In genomic region chr16:67278773-67279295, GRCh38 we compare ENCODE assay signal across 8 cellular contexts. TPM values are rescaled to one million over a fixed set of nuclear protein-coding genes. Genes with fewer than 3 reads are reported as not detected.
DNase-seq lines count a peak whose midpoint lies in the region; ATAC-seq, FAIRE-seq and TF ChIP-seq lines count a peak whose summit lies in the region.

No MANE protein-coding gene starts in this region.

- TF ChIP-seq RAD21 in IMR-90 (IDR thresholded peaks at IDR 0.05; ENCODE audit: low read length), result no peak

- CTCF ChIA-PET in IMR-90 (lab: Yijun Ruan, JAX) (no interaction called here), endothelial cell of umbilical vein (lab: Charles Lee) (interaction anchor here (0.8 to 3.5 kb wide), 11 partner anchors 9 to 120 kb away, joined by 3 to 35 read pairs (median 5); partner anchors contain the start of gene FHOD1)
- CTCF ChIA-PET in naive thymus-derived CD4-positive, alpha-beta T cell (lab: Charles Lee), result no interaction called here

- peak overlapping the region; percentile 94 for H2AK9ac ChIP-seq in IMR-90 (replicated peaks; ENCODE audit: low read depth, low read length, poor library complexity)

- peaks cover 0 to 10% (median 7%) of the 10 kb centered on the region in 5 donors for H3K36me3 Mint-ChIP-seq in naive thymus-derived CD4-positive, alpha-beta T cell

- H2BK20ac ChIP-seq in IMR-90 (ENCODE audit: low read depth, low read length), result peak overlapping the region; percentile 99

- H3K14ac ChIP-seq in IMR-90 (replicated peaks; ENCODE audit: low read depth, low read length), result peak overlapping the region; percentile 95

- POLR2A ChIA-PET in IMR-90 (lab: Charles Lee; ENCODE audit: unreplicated experiment) (no interaction called here), endothelial cell of umbilical vein (lab: Charles Lee) (interaction anchor here (0.5 kb wide), 2 partner anchors 12 to 145 kb away, joined by 3 to 7 read pairs; no protein-coding TSS in a partner anchor)
- POLR2A ChIA-PET in naive thymus-derived CD4-positive, alpha-beta T cell (lab: Charles Lee), result interaction anchor here (0.6 kb wide), 1 partner anchor 11 kb away, joined by 3 read pairs; no protein-coding TSS in a partner anchor

- no peaks in the 10 kb centered on the region for H3K27me3 Mint-ChIP-seq in naive thymus-derived CD4-positive, alpha-beta T cell

- DNase-seq in EL (peak; percentile 51), IMR-90 (no peak), endothelial cell of umbilical vein (ENCODE audit: low read depth, low spot score) (no peak), vagina (ENCODE audit: extremely low spot score in 2 of 2) (no peak), left lobe of liver (ENCODE audit: low spot score) (no peak)
- DNase-seq in activated CD4-positive, alpha-beta T cell treated with anti-CD3 and anti-CD28 coated beads for 4 hours, result peak; percentile 44 to 52
- peak in 8 of 9 donors; percentile 29 to 86 (median 42) for DNase-seq in naive thymus-derived CD4-positive, alpha-beta T cell

- H3K9me3 Mint-ChIP-seq in naive thymus-derived CD4-positive, alpha-beta T cell, result no peaks in the 10 kb centered on the region

- H2BK5ac ChIP-seq in IMR-90 (ENCODE audit: low read depth, low read length, poor library complexity, severe bottlenecking), result peak overlapping the region; percentile 95

- 0 out of 2 replicates have a peak, but pooled peaks cover 3% of the 10 kb centered on the region for H3K36me3 ChIP-seq in IMR-90 (ENCODE audit: control insufficient read depth, insufficient read depth, low read length)
- peaks cover 0 to 3% of the 10 kb centered on the region in 2 experiments for H3K36me3 ChIP-seq in endothelial cell of umbilical vein (ENCODE audit: control insufficient read depth in 2 of 2, extremely low read depth in 1 of 2, insufficient read depth in 2 of 2, low read length in 2 of 2)
- peaks cover 0 to 13% (median 0%) of the 10 kb centered on the region in 3 experiments for H3K36me3 ChIP-seq in naive thymus-derived CD4-positive, alpha-beta T cell (ENCODE audit: control insufficient read depth in 2 of 3, insufficient read depth in 3 of 3, low read length in 3 of 3)
- no peaks in the 10 kb centered on the region for H3K36me3 ChIP-seq in vagina

- H2AK5ac ChIP-seq in IMR-90 (ENCODE audit: low read depth, low read length), result peak overlapping the region; percentile 98

- H3K9ac ChIP-seq in IMR-90 (ENCODE audit: low read depth, low read length) (peak overlapping the region; percentile 82), endothelial cell of umbilical vein (replicated peaks; ENCODE audit: extremely low read depth, insufficient read depth, low read length) (peak overlapping the region; percentile 71)

- H3K4me1 ChIP-seq in IMR-90 (ENCODE audit: control insufficient read depth, insufficient read depth, low read length) (peaks cover 26% of the 10 kb centered on the region), endothelial cell of umbilical vein (ENCODE audit: control insufficient read depth, extremely low read depth, insufficient read depth, low read length) (peaks cover 21% of the 10 kb centered on the region), vagina (peaks cover 30% of the 10 kb centered on the region)
- peaks cover 9 to 27% of the 10 kb centered on the region in 2 donors for H3K4me1 ChIP-seq in naive thymus-derived CD4-positive, alpha-beta T cell (ENCODE audit: control insufficient read depth in 2 of 2, insufficient read depth in 2 of 2, low read length in 2 of 2)

- H3K27ac ChIP-seq in IMR-90 (ENCODE audit: insufficient read depth, low read length) (peak overlapping the region; percentile 91), endothelial cell of umbilical vein (ENCODE audit: insufficient read depth, low read depth, low read length) (peak overlapping the region; percentile 78), vagina (peak overlapping the region; percentile 81)
- peak overlapping the region; percentile 72 for H3K27ac ChIP-seq in naive thymus-derived CD4-positive, alpha-beta T cell (ENCODE audit: low read depth, low read length)

- no peaks in the 10 kb centered on the region for H3K9me3 ChIP-seq in IMR-90 (ENCODE audit: control insufficient read depth, insufficient read depth, low read length)
- H3K9me3 ChIP-seq in endothelial cell of umbilical vein (replicated peaks; ENCODE audit: control insufficient read depth, insufficient read depth, low read length), result no peaks in the 10 kb centered on the region
- H3K9me3 ChIP-seq in naive thymus-derived CD4-positive, alpha-beta T cell (ENCODE audit: control insufficient read depth in 2 of 3, low read length in 3 of 3), result no peaks in the 10 kb centered on the region
- H3K9me3 ChIP-seq in vagina, result no peaks in the 10 kb centered on the region

- H3K4me1 Mint-ChIP-seq in naive thymus-derived CD4-positive, alpha-beta T cell, result peaks cover 6 to 26% (median 19%) of the 10 kb centered on the region in 7 donors

- peak overlapping the region; percentile 89 for H3K23ac ChIP-seq in IMR-90 (ENCODE audit: low read depth, low read length)

- peak overlapping the region; percentile 66 for H3K18ac ChIP-seq in IMR-90 (ENCODE audit: low read depth, low read length)

- H2BK15ac ChIP-seq in IMR-90 (ENCODE audit: low read depth, low read length), result peak overlapping the region; percentile 94

- peaks cover 9% of the 10 kb centered on the region for H3K79me2 ChIP-seq in endothelial cell of umbilical vein (ENCODE audit: control insufficient read depth, insufficient read depth, low read length)

- H3K9me1 ChIP-seq in IMR-90 (ENCODE audit: insufficient read depth, low read length) (peaks cover 29% of the 10 kb centered on the region), endothelial cell of umbilical vein (replicated peaks; ENCODE audit: control insufficient read depth, extremely low read depth, insufficient read depth, low read length) (no peaks in the 10 kb centered on the region)

- 0 out of 2 replicates have a peak, but pooled peaks have one; percentile 11 for TF ChIP-seq CTCF in IMR-90 (conservative IDR thresholded peaks at IDR 0.05; ENCODE audit: low read depth, low read length)
- peak in 1 of 2 donors; percentile 36 for TF ChIP-seq CTCF in endothelial cell of umbilical vein (IDR thresholded peaks at IDR 0.05; ENCODE audit: extremely low read depth in 1 of 2, insufficient read depth in 1 of 2, low read depth in 1 of 2, low read length in 2 of 2)
- no peak for TF ChIP-seq CTCF in vagina (IDR thresholded peaks at IDR 0.05)

- peak overlapping the region; percentile 62 to 93 (median 78) for H3K27ac Mint-ChIP-seq in naive thymus-derived CD4-positive, alpha-beta T cell

- peak; percentile 37 for FAIRE-seq in endothelial cell of umbilical vein (lab: Jason Lieb, UNC)

- peak; percentile 36 for ATAC-seq in GM21381 (IDR thresholded peaks at IDR 0.05; ENCODE audit: unreplicated experiment)
- peak; percentile 8 for ATAC-seq in IMR-90 (ENCODE audit: low read depth)
- peak; percentile 55 for ATAC-seq in naive thymus-derived CD4-positive, alpha-beta T cell
- ATAC-seq in left lobe of liver, result no peak

- H3K27me3 ChIP-seq in IMR-90 (ENCODE audit: control insufficient read depth, insufficient read depth, low read length) (no peaks in the 10 kb centered on the region), endothelial cell of umbilical vein (ENCODE audit: control insufficient read depth in 2 of 2, insufficient read depth in 2 of 2, low read length in 2 of 2) (no peaks in the 10 kb centered on the region), vagina (no peaks in the 10 kb centered on the region)
- H3K27me3 ChIP-seq in naive thymus-derived CD4-positive, alpha-beta T cell (ENCODE audit: control insufficient read depth in 2 of 2, insufficient read depth in 2 of 2, low read length in 2 of 2), result no peaks in the 10 kb centered on the region

- WGBS in IMR-90 (ENCODE audit: extremely low coverage in 2 of 2, insufficient read length in 1 of 2), 2 experiments, result 2% methylated on average over 13 of the region's 42 CpGs; no CpG with 5 or more reads in 1 of the 2 experiments

- dilution Hi-C loops in IMR-90 (cut with HindIII; ENCODE audit: low sequenced_read_pairs, unreplicated experiment), result no loop called here
- dilution Hi-C loops in endothelial cell of umbilical vein (cut with MboI; ENCODE audit: extremely low pct_ligation_motif_present, low sequenced_read_pairs), result no loop called here

- H3K4me3 Mint-ChIP-seq in naive thymus-derived CD4-positive, alpha-beta T cell, result peak overlapping the region; percentile 74 to 90 (median 83)

- no peak for TF ChIP-seq POLR2A in IMR-90 (IDR thresholded peaks at IDR 0.05; ENCODE audit: low read depth, low read length)
- no peak for TF ChIP-seq POLR2A in endothelial cell of umbilical vein (IDR thresholded peaks at IDR 0.05; ENCODE audit: low read depth, low read length)
- TF ChIP-seq POLR2A in vagina (IDR thresholded peaks at IDR 0.05), result no peak

- peak overlapping the region; percentile 79 to 92 for H4K8ac ChIP-seq in IMR-90 (ENCODE audit: low read depth in 2 of 2, low read length in 2 of 2)

- H3K56ac ChIP-seq in IMR-90 (ENCODE audit: extremely low read depth, insufficient read depth, low read length), result peak overlapping the region; percentile 92

- BruUV-seq in IMR-90 (replicated peaks; lab: Mats Ljungman, UMichigan), result no TSS peak
- BruUV-seq in endothelial cell of umbilical vein (replicated peaks; lab: Mats Ljungman, UMichigan), result no TSS peak

- H4K91ac ChIP-seq in IMR-90 (ENCODE audit: insufficient read depth, low read depth, low read length), result peak overlapping the region; percentile 97

- H4K20me1 ChIP-seq in IMR-90 (ENCODE audit: insufficient read depth, low read length), result 0 out of 2 replicates have a peak, but pooled peaks cover 4% of the 10 kb centered on the region
- no peaks in the 10 kb centered on the region for H4K20me1 ChIP-seq in endothelial cell of umbilical vein (replicated peaks; ENCODE audit: control insufficient read depth, extremely low read depth, insufficient read depth, low read length)

- H3K4ac ChIP-seq in IMR-90 (ENCODE audit: low read depth, low read length), result peak overlapping the region; percentile 99

- peak overlapping the region; percentile 99 for H2BK120ac ChIP-seq in IMR-90 (ENCODE audit: low read depth, low read length)

- intact Hi-C loops in IMR-90 (cut with micrococcal nuclease), result no loop called here
- intact Hi-C loops in endothelial cell of umbilical vein (cut with micrococcal nuclease), result loop anchor here (1.0 to 5.0 kb wide), 5 partner anchors 33 to 188 kb away; partner anchors contain the start of genes TPPP3 and ZDHHC1
- intact Hi-C loops in naive thymus-derived CD4-positive, alpha-beta T cell (cut with micrococcal nuclease), result loop anchor here (1.0 to 10.0 kb wide), 10 partner anchors 32 to 332 kb away; partner anchors contain the start of genes TMEM208 (in 2 of the 2), ATP6V0D1 (in 1 of the 2), FHOD1 (in 1 of the 2) and ZDHHC1 (in 1 of the 2)
- intact Hi-C loops in vagina (cut with DNase I), result no loop called here

- H3K4me2 ChIP-seq in IMR-90 (ENCODE audit: low read depth, low read length) (peak overlapping the region; percentile 87), endothelial cell of umbilical vein (ENCODE audit: insufficient read depth, low read length) (peak overlapping the region; percentile 59)

- peak overlapping the region; percentile 58 for H4K5ac ChIP-seq in IMR-90 (ENCODE audit: low read depth, low read length)

- H2AFZ ChIP-seq in IMR-90 (replicated peaks; ENCODE audit: low read length, poor library complexity) (peak overlapping the region; percentile 92), endothelial cell of umbilical vein (ENCODE audit: low read depth, low read length) (peak overlapping the region; percentile 71)

- in situ Hi-C loops in IMR-90 (cut with MboI; ENCODE audit: low sequenced_read_pairs), result no loop called here

- H3K79me1 ChIP-seq in IMR-90 (ENCODE audit: low read depth in 1 of 2, low read length in 2 of 2), result peaks cover 13 to 33% of the 10 kb centered on the region in 2 experiments; a peak in 3 of 4 replicates

- H3K4me3 ChIP-seq in IMR-90 (ENCODE audit: insufficient read depth, low read depth, low read length), result peak overlapping the region; percentile 45
- H3K4me3 ChIP-seq in endothelial cell of umbilical vein (replicated peaks in 1 of 3; ENCODE audit: insufficient read depth in 1 of 3, low read depth in 1 of 3, low read length in 3 of 3), result peak overlapping the region; percentile 16 to 60 (median 51)
- peak overlapping the region; percentile 70 for H3K4me3 ChIP-seq in naive thymus-derived CD4-positive, alpha-beta T cell (ENCODE audit: low read length)
- H3K4me3 ChIP-seq in vagina, result peak overlapping the region; percentile 56 to 67

RNA-seq across cellular contexts. Expression of gene PLEKHG4, which starts 0.5 kb away (rescaled TPM):
- total RNA-seq in IMR-90 (2012; rRNA removed), result 8.3 and 14.0 TPM in 2 replicates
- polyA plus RNA-seq in IMR-90 (2012; rRNA removed), result 50.7 and 56.8 TPM in 2 replicates
- polyA plus RNA-seq in IMR-90 (2012; cell fraction: cytosol; rRNA removed), result 15.6 and 26.1 TPM in 2 replicates
- polyA plus RNA-seq in IMR-90 (2012; cell fraction: nucleus; rRNA removed; ENCODE audit: low replicate concordance), result 214 and 556 TPM in 2 replicates
- 23.9 and 26.6 TPM in 2 replicates for total RNA-seq in endothelial cell of umbilical vein
- polyA plus RNA-seq in endothelial cell of umbilical vein, result 34.8 and 35.6 TPM in 2 replicates
- polyA plus RNA-seq in endothelial cell of umbilical vein (2011; cell fraction: cytosol; rRNA removed), result 16.0 and 25.5 TPM in 2 replicates
- polyA plus RNA-seq in endothelial cell of umbilical vein (2011; cell fraction: nucleus; rRNA removed), result 203 and 244 TPM in 2 replicates
- 51.6 and 59.7 TPM in 2 replicates for polyA plus RNA-seq in endothelial cell of umbilical vein (2012)
- polyA minus RNA-seq in endothelial cell of umbilical vein, result 24.7 and 29.8 TPM in 2 replicates
- 16.2 TPM for polyA minus RNA-seq in endothelial cell of umbilical vein (2011; cell fraction: cytosol; rRNA and poly(A)+ RNA removed)
- polyA minus RNA-seq in endothelial cell of umbilical vein (2011; cell fraction: nucleus; rRNA and poly(A)+ RNA removed), result 23.7 and 30.6 TPM in 2 replicates
- 10 to 100 TPM; 18.9 to 32.3 (median 26.1) TPM for total RNA-seq in naive thymus-derived CD4-positive, alpha-beta T cell
- polyA plus RNA-seq in naive thymus-derived CD4-positive, alpha-beta T cell, result 1 to 10 TPM; 6.2 to 9.1 TPM
- 9.8 TPM for total RNA-seq in vagina
- 0.20 TPM for total RNA-seq in left lobe of liver

RNA-seq across cellular contexts. Expression of gene SLC9A5, which starts 30.1 kb away (rescaled TPM):
- total RNA-seq in IMR-90 (2012; rRNA removed) (1.8 and 2.5 TPM in 2 replicates), endothelial cell of umbilical vein (2.8 and 4.2 TPM in 2 replicates), vagina (0.49 TPM), left lobe of liver (0.30 TPM)
- polyA plus RNA-seq in IMR-90 (2012; rRNA removed) (5.4 and 5.7 TPM in 2 replicates), endothelial cell of umbilical vein (2.7 and 3.2 TPM in 2 replicates)
- polyA plus RNA-seq in IMR-90 (2012; cell fraction: cytosol; rRNA removed), result 2.5 and 4.1 TPM in 2 replicates
- 56.1 and 64.8 TPM in 2 replicates for polyA plus RNA-seq in IMR-90 (2012; cell fraction: nucleus; rRNA removed; ENCODE audit: low replicate concordance)
- 1.4 and 1.5 TPM in 2 replicates for polyA plus RNA-seq in endothelial cell of umbilical vein (2011; cell fraction: cytosol; rRNA removed)
- 17.7 and 19.4 TPM in 2 replicates for polyA plus RNA-seq in endothelial cell of umbilical vein (2011; cell fraction: nucleus; rRNA removed)
- polyA plus RNA-seq in endothelial cell of umbilical vein (2012), result 3.0 and 3.9 TPM in 2 replicates
- 2.2 and 2.7 TPM in 2 replicates for polyA minus RNA-seq in endothelial cell of umbilical vein
- polyA minus RNA-seq in endothelial cell of umbilical vein (2011; cell fraction: cytosol; rRNA and poly(A)+ RNA removed), result 0.51 TPM
- 2.5 and 3.0 TPM in 2 replicates for polyA minus RNA-seq in endothelial cell of umbilical vein (2011; cell fraction: nucleus; rRNA and poly(A)+ RNA removed)
- 1 to 10 TPM; 1.7 to 3.7 (median 2.2) TPM for total RNA-seq in naive thymus-derived CD4-positive, alpha-beta T cell
- polyA plus RNA-seq in naive thymus-derived CD4-positive, alpha-beta T cell, result under 1 TPM; 0.11 to 0.18 TPM

RNA-seq across cellular contexts. Expression of gene FHOD1, which starts 31.6 kb away (rescaled TPM):
- total RNA-seq in IMR-90 (2012; rRNA removed) (13.1 and 13.8 TPM in 2 replicates), endothelial cell of umbilical vein (104 and 124 TPM in 2 replicates), vagina (17.2 TPM), left lobe of liver (5.9 TPM)
- polyA plus RNA-seq in IMR-90 (2012; rRNA removed) (64.0 and 71.4 TPM in 2 replicates), endothelial cell of umbilical vein (63.6 and 78.6 TPM in 2 replicates)
- polyA plus RNA-seq in IMR-90 (2012; cell fraction: cytosol; rRNA removed), result 41.0 and 42.3 TPM in 2 replicates
- polyA plus RNA-seq in IMR-90 (2012; cell fraction: nucleus; rRNA removed; ENCODE audit: low replicate concordance), result 260 and 582 TPM in 2 replicates
- polyA plus RNA-seq in endothelial cell of umbilical vein (2011; cell fraction: cytosol; rRNA removed), result 43.3 and 49.4 TPM in 2 replicates
- polyA plus RNA-seq in endothelial cell of umbilical vein (2011; cell fraction: nucleus; rRNA removed), result 289 and 335 TPM in 2 replicates
- 84.9 and 85.3 TPM in 2 replicates for polyA plus RNA-seq in endothelial cell of umbilical vein (2012)
- polyA minus RNA-seq in endothelial cell of umbilical vein, result 44.3 and 55.7 TPM in 2 replicates
- 17.6 TPM for polyA minus RNA-seq in endothelial cell of umbilical vein (2011; cell fraction: cytosol; rRNA and poly(A)+ RNA removed)
- 42.3 and 55.3 TPM in 2 replicates for polyA minus RNA-seq in endothelial cell of umbilical vein (2011; cell fraction: nucleus; rRNA and poly(A)+ RNA removed)
- 10 to 100 TPM; 23.7 to 81.7 (median 35.1) TPM for total RNA-seq in naive thymus-derived CD4-positive, alpha-beta T cell
- 1 to 10 TPM; 3.6 to 3.7 TPM for polyA plus RNA-seq in naive thymus-derived CD4-positive, alpha-beta T cell

RNA-seq across cellular contexts. Expression of gene KCTD19, which starts 47.7 kb away (rescaled TPM):
- total RNA-seq in IMR-90 (2012; rRNA removed), result under 0.01 TPM in 1 of 2 replicates, not detected in the other
- polyA plus RNA-seq in IMR-90 (2012; rRNA removed), result 0.07 and 0.36 TPM in 2 replicates
- 0.14 TPM in 1 of 2 replicates, not detected in the other for polyA plus RNA-seq in IMR-90 (2012; cell fraction: cytosol; rRNA removed)
- polyA plus RNA-seq in IMR-90 (2012; cell fraction: nucleus; rRNA removed; ENCODE audit: low replicate concordance), result 0.59 and 1.5 TPM in 2 replicates
- total RNA-seq in endothelial cell of umbilical vein, result 0.16 and 0.44 TPM in 2 replicates
- 0.10 and 0.21 TPM in 2 replicates for polyA plus RNA-seq in endothelial cell of umbilical vein
- polyA plus RNA-seq in endothelial cell of umbilical vein (2011; cell fraction: cytosol; rRNA removed), result 0.19 and 0.31 TPM in 2 replicates
- polyA plus RNA-seq in endothelial cell of umbilical vein (2011; cell fraction: nucleus; rRNA removed), result 1.5 and 1.7 TPM in 2 replicates
- polyA plus RNA-seq in endothelial cell of umbilical vein (2012), result 1.7 and 2.2 TPM in 2 replicates
- polyA minus RNA-seq in endothelial cell of umbilical vein, result 1.2 and 1.8 TPM in 2 replicates
- polyA minus RNA-seq in endothelial cell of umbilical vein (2011; cell fraction: cytosol; rRNA and poly(A)+ RNA removed), result 0.20 TPM
- polyA minus RNA-seq in endothelial cell of umbilical vein (2011; cell fraction: nucleus; rRNA and poly(A)+ RNA removed), result 0.67 and 1.6 TPM in 2 replicates
- total RNA-seq in naive thymus-derived CD4-positive, alpha-beta T cell, result under 1 TPM in 2 of 5 experiments, not detected in 3; 0.05 to 0.39 TPM
- polyA plus RNA-seq in naive thymus-derived CD4-positive, alpha-beta T cell, result not detected
- not detected for total RNA-seq in vagina
- not detected for total RNA-seq in left lobe of liver

RNA-seq across cellular contexts. Expression of gene LRRC36, which starts 47.8 kb away (rescaled TPM):
- total RNA-seq in IMR-90 (2012; rRNA removed) (0.18 TPM in 1 of 2 replicates, not detected in the other), endothelial cell of umbilical vein (2.0 and 2.4 TPM in 2 replicates), vagina (not detected), left lobe of liver (0.25 TPM)
- polyA plus RNA-seq in IMR-90 (2012; rRNA removed) (0.20 and 0.29 TPM in 2 replicates), endothelial cell of umbilical vein (0.30 and 0.37 TPM in 2 replicates)
- polyA plus RNA-seq in IMR-90 (2012; cell fraction: cytosol; rRNA removed), result 0.04 and 0.08 TPM in 2 replicates
- 0.46 and 2.3 TPM in 2 replicates for polyA plus RNA-seq in IMR-90 (2012; cell fraction: nucleus; rRNA removed; ENCODE audit: low replicate concordance)
- 0.30 and 0.38 TPM in 2 replicates for polyA plus RNA-seq in endothelial cell of umbilical vein (2011; cell fraction: cytosol; rRNA removed)
- 2.3 and 3.4 TPM in 2 replicates for polyA plus RNA-seq in endothelial cell of umbilical vein (2011; cell fraction: nucleus; rRNA removed)
- polyA plus RNA-seq in endothelial cell of umbilical vein (2012), result 1.6 and 2.0 TPM in 2 replicates
- polyA minus RNA-seq in endothelial cell of umbilical vein, result 0.27 TPM in 1 of 2 replicates, not detected in the other
- polyA minus RNA-seq in endothelial cell of umbilical vein (2011; cell fraction: cytosol; rRNA and poly(A)+ RNA removed), result not detected
- 1.2 and 1.3 TPM in 2 replicates for polyA minus RNA-seq in endothelial cell of umbilical vein (2011; cell fraction: nucleus; rRNA and poly(A)+ RNA removed)
- under 1 TPM in 2 of 5 experiments, not detected in 3; 0.50 to 0.56 TPM for total RNA-seq in naive thymus-derived CD4-positive, alpha-beta T cell
- polyA plus RNA-seq in naive thymus-derived CD4-positive, alpha-beta T cell, result not detected

Comparison
In these comparisons a context has a peak if more than half of its experiments do, and no peak if none do; other contexts are left out.
1. DNase-seq: peak in EL (single experiment), activated CD4-positive, alpha-beta T cell treated with anti-CD3 and anti-CD28 coated beads for 4 hours (2 of 2) and naive thymus-derived CD4-positive, alpha-beta T cell (8 of 9); none in IMR-90 (single experiment), endothelial cell of umbilical vein (single experiment), vagina (0 of 2) and left lobe of liver (single experiment).
2. intact Hi-C loops: an anchor here in endothelial cell of umbilical vein (1.0 to 5.0 kb wide) and naive thymus-derived CD4-positive, alpha-beta T cell (1.0 to 10.0 kb wide); none called in IMR-90 and vagina.
3. Peak in every context shown above with its lines, with median percentiles within 50 percentile points of each other: H3K27ac ChIP-seq and H3K4me3 ChIP-seq.